ENCODE assay signal across 14 cellular contexts in genomic region chr19:3402631-3403443, GRCh38. TPM values are rescaled to one million over a fixed set of nuclear protein-coding genes. Genes with fewer than 3 reads are reported as not detected.
A peak's percentile ranks its signal among the peaks of the same experiment; 100 is the strongest.
DNase-seq lines count a peak whose midpoint lies in the region; ATAC-seq and TF ChIP-seq lines count a peak whose summit lies in the region.
"Had no signal": no experiment of that assay in that cellular context is flagged by ENCODE, and none has a peak within 500 bp of the region (broad histone marks: within the 10 kb centered on the region; RNA-seq: fewer than 3 reads in every experiment).

No MANE protein-coding gene starts in this region.

- H3K4me3 ChIP-seq in heart right ventricle (peak overlapping the region in 7 of 10 donors; percentile 25 to 58 (median 52)), esophagus squamous epithelium (peak overlapping the region in 3 of 4 donors; percentile 47 to 66 (median 52)), ovary (peak overlapping the region; percentile 61), uterus (peak overlapping the region in 1 of 2 donors; percentile 41)

- CTCF ChIA-PET in GM10248 (lab: Yijun Ruan, JAX): interaction anchor here (1.9 kb wide), 1 partner anchor 27 kb away, joined by 5 read pairs; no protein-coding TSS in a partner anchor

- no peaks in the 10 kb centered on the region for H3K9me3 ChIP-seq in heart right ventricle
- H3K9me3 ChIP-seq in esophagus squamous epithelium: no peaks in the 10 kb centered on the region
- H3K9me3 ChIP-seq in ovary: no peaks in the 10 kb centered on the region
- no peaks in the 10 kb centered on the region for H3K9me3 ChIP-seq in uterus

- intact Hi-C loops in heart right ventricle (cut with DNase I): loop anchor here in 3 of 10 donors (5.0 kb wide), 3 partner anchors 36 to 66 kb away; partner anchors contain the start of gene NFIC (in 1 of the 3)
- intact Hi-C loops in Right ventricle myocardium inferior (cut with DNase I): no loop called here
- intact Hi-C loops in esophagus squamous epithelium (cut with DNase I): no loop called here
- intact Hi-C loops in ovary (cut with DNase I): loop anchor here in 1 of 4 donors (10.0 kb wide), 1 partner anchor 58 kb away; no protein-coding TSS in a partner anchor
- intact Hi-C loops in uterus (cut with DNase I; ENCODE audit: low total_unique reads): no loop called here

- H3K27ac ChIP-seq in heart right ventricle (peak overlapping the region; percentile 97 to 100 (median 100)), esophagus squamous epithelium (peak overlapping the region; percentile 95 to 99 (median 98)), ovary (peak overlapping the region; percentile 97 to 100), uterus (peak overlapping the region; percentile 98 to 100)

- POLR2A ChIA-PET in GM10248 (lab: Yijun Ruan, JAX): no interaction called here

- TF ChIP-seq CTCF in heart right ventricle (IDR thresholded peaks at IDR 0.05): no peak
- no peak for TF ChIP-seq CTCF in esophagus squamous epithelium (IDR thresholded peaks at IDR 0.05)
- no peak for TF ChIP-seq CTCF in ovary (IDR thresholded peaks at IDR 0.05)
- no peak for TF ChIP-seq CTCF in uterus (IDR thresholded peaks at IDR 0.05)
- no peak for TF ChIP-seq CTCF in GM10248 (IDR thresholded peaks at IDR 0.05; ENCODE audit: control extremely low read depth, extremely low read depth, low read depth, missing control alignments)

- no peak for TF ChIP-seq POLR2A in esophagus squamous epithelium (IDR thresholded peaks at IDR 0.05)
- no peak for TF ChIP-seq POLR2A in ovary (IDR thresholded peaks at IDR 0.05)
- TF ChIP-seq POLR2A in uterus (IDR thresholded peaks at IDR 0.05): no peak

- DNase-seq in heart right ventricle: no peak
- DNase-seq in Right ventricle myocardium inferior (ENCODE audit: missing footprints): no peak
- no peak for DNase-seq in esophagus squamous epithelium (lab: John Stamatoyannopoulos, UW)
- DNase-seq in ovary: no peak
- no peak for DNase-seq in uterus
- DNase-seq in SW480 (ENCODE audit: low spot score): no peak
- no peak for DNase-seq in activated gamma-delta T cell treated with Interleukin-2 at 50 U/mL for 16 hours
- no peak for DNase-seq in GM10248 (ENCODE audit: extremely low spot score)
- DNase-seq: ACHN; activated CD8-positive, alpha-beta T cell treated with anti-CD3 and anti-CD28 coated beads for 36 hours; effector memory CD4-positive, alpha-beta T cell; Karpas-422; naive thymus-derived CD4-positive, alpha-beta T cell had no signal

- ATAC-seq in heart right ventricle (no peak), Right ventricle myocardium inferior (no peak)
- ATAC-seq: activated CD8-positive, alpha-beta T cell treated with anti-CD3 and anti-CD28 coated beads for 36 hours; naive thymus-derived CD4-positive, alpha-beta T cell; stimulated activated effector memory CD8-positive, alpha-beta T cell treated with anti-CD3 and anti-CD28 coated beads, Interleukin-12 subunit alpha, Interleukin-12 subunit beta, amount 100 ng/mL, for 72 hours had no signal

- H3K27me3 ChIP-seq in heart right ventricle (no peaks in the 10 kb centered on the region), esophagus squamous epithelium (no peaks in the 10 kb centered on the region), ovary (no peaks in the 10 kb centered on the region), uterus (no peaks in the 10 kb centered on the region)

- no peak for TF ChIP-seq EP300 in ovary (IDR thresholded peaks at IDR 0.05)

- WGBS in heart right ventricle, 2 donors: 77 to 88% methylated on average over 10 of the region's 10 CpGs
- WGBS in esophagus squamous epithelium, 2 donors: 70 to 95% methylated on average over 4 to 10 of the region's 10 CpGs
- WGBS in ovary, 3 donors: 78 to 81% (median 80%) methylated on average over 10 of the region's 10 CpGs

- H3K4me1 ChIP-seq in heart right ventricle (peaks cover 20 to 92% (median 57%) of the 10 kb centered on the region in 9 donors), esophagus squamous epithelium (peaks cover 66 to 100% (median 78%) of the 10 kb centered on the region in 3 donors), ovary (ENCODE audit: insufficient read depth) (peaks cover 12% of the 10 kb centered on the region), uterus (peaks cover 3 to 4% of the 10 kb centered on the region in 2 donors)

- H3K36me3 ChIP-seq in heart right ventricle (peaks cover 0 to 11% (median 0%) of the 10 kb centered on the region in 9 donors), esophagus squamous epithelium (peaks cover 0 to 14% (median 0%) of the 10 kb centered on the region in 3 donors), ovary (no peaks in the 10 kb centered on the region), uterus (no peaks in the 10 kb centered on the region)

RNA-seq across cellular contexts. Expression of gene NFIC, which starts 36.5 kb away (rescaled TPM):
- 100 to 1,000 TPM; 132 to 217 (median 161) TPM for total RNA-seq in heart right ventricle
- polyA plus RNA-seq in heart right ventricle: 100 to 1,000 TPM in 1 of 2 donors, 10 to 100 TPM in 1; 52.3 to 147 TPM
- 164 TPM for total RNA-seq in Right ventricle myocardium inferior
- 10 to 100 TPM; 40.8 to 80.9 (median 61.0) TPM for total RNA-seq in esophagus squamous epithelium
- 100 to 1,000 TPM in 5 of 7 donors, 10 to 100 TPM in 2; 62.0 to 345 (median 283) TPM for total RNA-seq in ovary
- 10 to 100 TPM; 31.9 to 71.1 TPM for polyA plus RNA-seq in ovary
- total RNA-seq in uterus: 100 to 1,000 TPM in 2 of 4 donors, 10 to 100 TPM in 2; 18.5 to 361 (median 82.9) TPM
